In genomic region chr2:119487434-119488244, GRCh38 we compare ENCODE assay signal across 10 cellular contexts.
A peak's percentile ranks its signal among the peaks of the same experiment; 100 is the strongest.
DNase-seq lines count a peak whose midpoint lies in the region; ATAC-seq lines count a peak whose summit lies in the region.
"Had no signal": no experiment of that assay in that cellular context is flagged by ENCODE, and none has a peak within 500 bp of the region (broad histone marks: within the 10 kb centered on the region; RNA-seq: fewer than 3 reads in every experiment).

No MANE protein-coding gene starts in this region.

- peak; percentile 90 for ATAC-seq in GM19467 (IDR thresholded peaks at IDR 0.05; ENCODE audit: unreplicated experiment)
- peak; percentile 91 for ATAC-seq in HG03175 (IDR thresholded peaks at IDR 0.05; ENCODE audit: unreplicated experiment)

- no peaks in the 10 kb centered on the region for H3K4me1 Mint-ChIP-seq in activated naive CD4-positive, alpha-beta T cell treated with anti-CD3 and anti-CD28 coated beads, Interleukin-2, amount 10 ng/mL, durations not matched to agents 7 days and 5 days

- no peaks in the 10 kb centered on the region for H3K36me3 Mint-ChIP-seq in activated naive CD4-positive, alpha-beta T cell treated with anti-CD3 and anti-CD28 coated beads, Interleukin-2, amount 10 ng/mL, durations not matched to agents 7 days and 5 days

- peaks cover 4% of the 10 kb centered on the region for H3K27me3 Mint-ChIP-seq in activated naive CD4-positive, alpha-beta T cell treated with anti-CD3 and anti-CD28 coated beads, Interleukin-2, amount 10 ng/mL, durations not matched to agents 7 days and 5 days

- no peak overlapping the region for H3K4me3 Mint-ChIP-seq in activated naive CD4-positive, alpha-beta T cell treated with anti-CD3 and anti-CD28 coated beads, Interleukin-2, amount 10 ng/mL, durations not matched to agents 7 days and 5 days

- peak; percentile 4 for DNase-seq in AG20443 (ENCODE audit: low spot score)
- DNase-seq in kidney glomerular epithelial cell (lab: John Stamatoyannopoulos, UW): peak; percentile 38
- no peak for DNase-seq in NCI-H146 treated with DMSO at 0.1 percent for 48 hours (lab: John Stamatoyannopoulos, UW; ENCODE audit: unreplicated experiment)
- no peak for DNase-seq in activated naive CD4-positive, alpha-beta T cell treated with anti-CD3 and anti-CD28 coated beads, Interleukin-2, amount 10 ng/mL, durations not matched to agents 7 days and 5 days
- DNase-seq in activated naive CD4-positive, alpha-beta T cell treated with anti-CD3 and anti-CD28 coated beads, Interleukin-2, amount 50 U/mL, for 16 hours: no peak
- DNase-seq in NCI-H1092 (lab: John Stamatoyannopoulos, UW): no peak
- DNase-seq: activated gamma-delta T cell, erythroblast had no signal

- CTCF ChIA-PET in activated naive CD4-positive, alpha-beta T cell treated with anti-CD3 and anti-CD28 coated beads, Interleukin-2, amount 10 ng/mL, durations not matched to agents 7 days and 5 days (lab: Charles Lee): no interaction called here

- H3K9me3 Mint-ChIP-seq in activated naive CD4-positive, alpha-beta T cell treated with anti-CD3 and anti-CD28 coated beads, Interleukin-2, amount 10 ng/mL, durations not matched to agents 7 days and 5 days: no peaks in the 10 kb centered on the region

- no peak overlapping the region for H3K27ac Mint-ChIP-seq in activated naive CD4-positive, alpha-beta T cell treated with anti-CD3 and anti-CD28 coated beads, Interleukin-2, amount 10 ng/mL, durations not matched to agents 7 days and 5 days

Comparison
In these comparisons a context has a peak if more than half of its experiments do, and no peak if none do; other contexts are left out.
1. DNase-seq: peak in AG20443 (single experiment) and kidney glomerular epithelial cell (single experiment); none in NCI-H146 treated with DMSO at 0.1 percent for 48 hours (single experiment), activated naive CD4-positive, alpha-beta T cell treated with anti-CD3 and anti-CD28 coated beads, Interleukin-2, amount 10 ng/mL, durations not matched to agents 7 days and 5 days (single experiment), activated naive CD4-positive, alpha-beta T cell treated with anti-CD3 and anti-CD28 coated beads, Interleukin-2, amount 50 U/mL, for 16 hours (single experiment) and NCI-H1092 (single experiment).